Comparison of ENCODE assay signal across 10 cellular contexts in the genomic region with DNA sequence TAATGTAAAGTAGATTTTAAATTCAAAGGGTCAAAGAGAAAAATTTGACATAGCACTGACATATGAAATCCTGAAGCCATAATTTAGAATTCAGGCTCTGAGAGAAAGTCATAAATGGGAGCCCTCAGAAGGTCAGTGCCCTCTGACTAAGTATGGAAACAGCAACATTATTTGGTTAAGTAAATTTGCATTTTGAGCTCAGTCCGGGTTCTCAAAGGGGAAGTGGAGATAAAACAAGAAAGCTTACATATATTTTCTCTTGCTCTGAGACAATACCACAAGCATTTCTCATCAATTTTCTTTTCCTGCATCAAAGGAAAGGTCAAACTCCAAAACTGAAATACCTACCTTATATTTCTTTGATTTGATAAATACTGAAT.
DNase-seq lines count a peak whose midpoint lies in the region; ATAC-seq, FAIRE-seq and TF ChIP-seq lines count a peak whose summit lies in the region.
"Had no signal": no experiment of that assay in that cellular context is flagged by ENCODE, and none has a peak within 500 bp of the region (broad histone marks: within the 10 kb centered on the region; RNA-seq: fewer than 3 reads in every experiment).

No MANE protein-coding gene starts in this region.

- no peak for TF ChIP-seq CTCF in heart left ventricle (IDR thresholded peaks at IDR 0.05)

- no peak for TF ChIP-seq POLR2A in GM12891 (IDR thresholded peaks at IDR 0.05; ENCODE audit: low read depth, low read length)
- no peak for TF ChIP-seq POLR2A in heart left ventricle (IDR thresholded peaks at IDR 0.05)

- WGBS in heart left ventricle, 4 donors: 35 to 54% (median 42%) methylated on average over 1 of the region's 1 CpG

- H3K4me3 ChIP-seq in heart left ventricle: no peak overlapping the region

- H3K36me3 ChIP-seq in heart left ventricle: peaks cover 0 to 28% (median 9%) of the 10 kb centered on the region in 9 donors

- ATAC-seq in GM21360 (IDR thresholded peaks at IDR 0.05; ENCODE audit: unreplicated experiment): peak; percentile 99
- peak; percentile 99 for ATAC-seq in HG03095 (IDR thresholded peaks at IDR 0.05; ENCODE audit: unreplicated experiment)
- ATAC-seq in heart left ventricle: no peak
- ATAC-seq in esophagus mucosa: no peak

- H3K9me3 ChIP-seq in heart left ventricle: no peaks in the 10 kb centered on the region
- H3K9me3 ChIP-seq: SK-N-SH had no signal

- intact Hi-C loops in heart left ventricle (cut with DNase I): no loop called here

- no peak overlapping the region for H3K27ac ChIP-seq in heart left ventricle

- H3K27me3 ChIP-seq in heart left ventricle: no peaks in the 10 kb centered on the region

- FAIRE-seq in GM12891 (lab: Jason Lieb, UNC): no peak

- DNase-seq in GM12891 (ENCODE audit: insufficient read length, low spot score): peak; percentile 30
- DNase-seq in astrocyte of the hippocampus (ENCODE audit: low read depth, low spot score): peak; percentile 25
- DNase-seq in heart left ventricle: no peak
- no peak for DNase-seq in NCI-H1694 (lab: John Stamatoyannopoulos, UW)
- DNase-seq in DMS153 (lab: John Stamatoyannopoulos, UW): no peak
- DNase-seq: NCI-H1092, SK-N-SH had no signal

- peaks cover 0 to 9% (median 0%) of the 10 kb centered on the region in 12 donors for H3K4me1 ChIP-seq in heart left ventricle

TF ChIP-seq in GM12891, 5 proteins besides CTCF, POLR2A, EP300 and RAD21:
- TF ChIP-seq PAX5 (IDR thresholded peaks at IDR 0.05; ENCODE audit: insufficient read depth, low read length, severe bottlenecking): no peak
- peak; percentile 96 for TF ChIP-seq SPI1 (IDR thresholded peaks at IDR 0.05; ENCODE audit: low read depth, low read length)
- TF ChIP-seq POU2F2 (IDR thresholded peaks at IDR 0.05; ENCODE audit: low read depth, low read length): peak; percentile 89
- no peak for TF ChIP-seq TAF1 (IDR thresholded peaks at IDR 0.05; ENCODE audit: low read depth, low read length)

Comparison
In these comparisons a context has a peak if more than half of its experiments do, and no peak if none do; other contexts are left out.
1. DNase-seq: peak in GM12891 (single experiment) and astrocyte of the hippocampus (single experiment); none in heart left ventricle (0 of 5), NCI-H1694 (single experiment) and DMS153 (single experiment).
2. ATAC-seq: peak in GM21360 (single experiment) and HG03095 (single experiment); none in heart left ventricle (0 of 4) and esophagus mucosa (single experiment).